ENCODE assay signal across 17 cellular contexts in the genomic region with DNA sequence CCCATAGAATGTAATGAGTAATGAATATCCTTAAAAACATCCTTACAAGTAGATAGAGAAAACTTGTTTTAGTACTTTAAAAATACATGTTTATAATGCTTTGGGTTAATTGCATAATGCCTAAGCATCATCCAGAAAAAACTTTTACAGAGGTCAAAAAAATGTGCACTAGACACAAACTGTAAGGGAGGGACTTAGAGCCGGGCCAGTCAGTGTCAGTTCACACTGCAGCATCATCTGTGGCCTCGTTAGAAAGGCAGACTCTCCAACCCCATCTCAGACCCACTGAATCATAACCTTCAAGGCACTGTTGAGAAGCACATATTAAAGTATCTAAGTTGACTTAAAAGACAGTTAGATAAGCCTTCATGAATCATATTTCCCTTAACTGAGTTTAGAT.
DNase-seq lines count a peak whose midpoint lies in the region; ATAC-seq and TF ChIP-seq lines count a peak whose summit lies in the region.
"Had no signal": no experiment of that assay in that cellular context is flagged by ENCODE, and none has a peak within 500 bp of the region (broad histone marks: within the 10 kb centered on the region; RNA-seq: fewer than 3 reads in every experiment).

No MANE protein-coding gene starts in this region.

- TF ChIP-seq CTCF in cardiac fibroblast (IDR thresholded peaks at IDR 0.05; ENCODE audit: low read depth, low read length) = no peak

- H3K4me3 Mint-ChIP-seq in activated CD4-positive, alpha-beta T cell treated with anti-CD3 and anti-CD28 coated beads, Interleukin-2, amount 10 ng/mL, durations not matched to agents 24 days and 14 days = no peak overlapping the region
- H3K4me3 Mint-ChIP-seq: activated B cell treated with CpG ODN at 0.5 μM for 24 hours; dendritic cell treated with granulocyte-macrophage colony-stimulating factor and Interleukin-4, amounts not matched to agents 40 ng/mL and 50 ng/mL, for 4 days; GM23338; nephron progenitor cell; T-helper 1 cell treated with Interleukin-12 subunit alpha and Interleukin-12 subunit beta and Interleukin-4 antibody, amounts not matched to agents 30 μg/mL and 1 μg/mL, for 36 hours had no signal

- no peaks in the 10 kb centered on the region for H3K9me3 Mint-ChIP-seq in activated CD4-positive, alpha-beta T cell treated with anti-CD3 and anti-CD28 coated beads, Interleukin-2, amount 10 ng/mL, durations not matched to agents 24 days and 14 days

- H3K36me3 Mint-ChIP-seq in activated CD4-positive, alpha-beta T cell treated with anti-CD3 and anti-CD28 coated beads, Interleukin-2, amount 10 ng/mL, durations not matched to agents 24 days and 14 days (ENCODE audit: low read depth) = no peaks in the 10 kb centered on the region

- H3K4me1 Mint-ChIP-seq in activated CD4-positive, alpha-beta T cell treated with anti-CD3 and anti-CD28 coated beads, Interleukin-2, amount 10 ng/mL, durations not matched to agents 24 days and 14 days = no peaks in the 10 kb centered on the region
- H3K4me1 Mint-ChIP-seq: activated B cell treated with CpG ODN at 0.5 μM for 24 hours, GM23338, nephron progenitor cell had no signal

- intact Hi-C loops in activated CD4-positive, alpha-beta T cell treated with anti-CD3 and anti-CD28 coated beads, Interleukin-2, amount 10 ng/mL, durations not matched to agents 24 days and 14 days (cut with micrococcal nuclease) = no loop called here

- DNase-seq in AG20443 (ENCODE audit: low spot score) = peak; percentile 49
- peak; percentile 27 for DNase-seq in LoVo (ENCODE audit: low spot score)
- DNase-seq in cardiac fibroblast (ENCODE audit: low read depth in 2 of 2) = peak; percentile 59 to 60
- peak; percentile 84 for DNase-seq in iris pigment epithelial cell (ENCODE audit: low read depth)
- no peak for DNase-seq in stimulated activated CD4-positive, alpha-beta T cell treated with anti-CD3 and anti-CD28 coated beads, Interleukin-1b, Interleukin-23, amount 100 ng/mL, for 48 hours
- DNase-seq in activated CD4-positive, alpha-beta T cell treated with anti-CD3 and anti-CD28 coated beads, Interleukin-2, amount 10 ng/mL, durations not matched to agents 24 days and 14 days = no peak
- DNase-seq: activated B cell treated with CpG ODN at 0.5 μM for 24 hours, activated gamma-delta T cell treated with Interleukin-2 at 50 U/mL for 16 hours, lower lobe of right lung, nephron progenitor cell, substantia nigra had no signal

- H3K4me3 ChIP-seq in cardiac fibroblast (replicated peaks in 1 of 2; ENCODE audit: low read depth in 2 of 2, low read length in 2 of 2) = no peak overlapping the region
- H3K4me3 ChIP-seq: GM23338, lower lobe of right lung had no signal

- ATAC-seq in GM21723 (IDR thresholded peaks at IDR 0.05; ENCODE audit: unreplicated experiment) (no peak), GM21529 (IDR thresholded peaks at IDR 0.05; ENCODE audit: unreplicated experiment) (no peak)
- ATAC-seq: esophagus mucosa, GM23338, lower lobe of right lung had no signal

- H3K27me3 Mint-ChIP-seq in activated CD4-positive, alpha-beta T cell treated with anti-CD3 and anti-CD28 coated beads, Interleukin-2, amount 10 ng/mL, durations not matched to agents 24 days and 14 days = no peaks in the 10 kb centered on the region
- H3K27me3 Mint-ChIP-seq: activated B cell treated with CpG ODN at 0.5 μM for 24 hours; dendritic cell treated with granulocyte-macrophage colony-stimulating factor and Interleukin-4, amounts not matched to agents 40 ng/mL and 50 ng/mL, for 4 days had no signal

- H3K27ac Mint-ChIP-seq in activated CD4-positive, alpha-beta T cell treated with anti-CD3 and anti-CD28 coated beads, Interleukin-2, amount 10 ng/mL, durations not matched to agents 24 days and 14 days = no peak overlapping the region
- H3K27ac Mint-ChIP-seq: activated B cell treated with CpG ODN at 0.5 μM for 24 hours; dendritic cell treated with granulocyte-macrophage colony-stimulating factor and Interleukin-4, amounts not matched to agents 40 ng/mL and 50 ng/mL, for 4 days; GM23338; nephron progenitor cell; T-helper 1 cell treated with Interleukin-12 subunit alpha and Interleukin-12 subunit beta and Interleukin-4 antibody, amounts not matched to agents 30 μg/mL and 1 μg/mL, for 36 hours had no signal

Comparison
In these comparisons a context has a peak if more than half of its experiments do, and no peak if none do; other contexts are left out.
1. DNase-seq: peak in AG20443 (single experiment), LoVo (single experiment), cardiac fibroblast (2 of 2) and iris pigment epithelial cell (single experiment); none in stimulated activated CD4-positive, alpha-beta T cell treated with anti-CD3 and anti-CD28 coated beads, Interleukin-1b, Interleukin-23, amount 100 ng/mL, for 48 hours (single experiment) and activated CD4-positive, alpha-beta T cell treated with anti-CD3 and anti-CD28 coated beads, Interleukin-2, amount 10 ng/mL, durations not matched to agents 24 days and 14 days (single experiment).